In the genomic region with DNA sequence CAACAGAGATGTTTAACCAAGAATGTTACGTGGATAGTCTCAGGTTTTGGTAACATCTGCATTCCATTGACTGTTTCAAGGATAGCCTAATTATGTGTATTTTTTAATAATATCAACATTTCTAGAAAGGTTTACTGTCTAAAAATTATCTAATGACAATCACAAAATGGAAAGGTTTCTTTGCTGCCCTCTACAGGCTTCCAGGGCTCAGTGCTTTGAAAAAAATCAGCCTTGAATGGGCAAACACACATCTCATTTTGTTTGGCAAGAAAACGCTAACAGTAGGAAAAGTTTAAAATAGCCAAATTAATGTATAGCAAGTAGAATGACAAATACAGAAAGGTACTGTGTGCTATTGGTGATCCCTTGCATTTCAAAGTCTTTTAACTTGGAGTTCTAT, we compare ENCODE assay signal across 12 cellular contexts.
DNase-seq lines count a peak whose midpoint lies in the region; ATAC-seq and TF ChIP-seq lines count a peak whose summit lies in the region.
"Had no signal": no experiment of that assay in that cellular context is flagged by ENCODE, and none has a peak within 500 bp of the region (broad histone marks: within the 10 kb centered on the region; RNA-seq: fewer than 3 reads in every experiment).

No MANE protein-coding gene starts in this region.

- TF ChIP-seq CTCF in heart right ventricle (IDR thresholded peaks at IDR 0.05) = peak in 8 of 9 donors; percentile 21 to 65 (median 56)
- TF ChIP-seq CTCF in esophagus muscularis mucosa (IDR thresholded peaks at IDR 0.05) = peak in 2 of 3 experiments; percentile 33 to 47
- peak in 4 of 5 experiments; percentile 25 to 45 (median 36) for TF ChIP-seq CTCF in transverse colon (IDR thresholded peaks at IDR 0.05)

- H3K27ac ChIP-seq in heart right ventricle (no peak overlapping the region), esophagus muscularis mucosa (replicated peaks in 1 of 4) (no peak overlapping the region), transverse colon (no peak overlapping the region)
- H3K27ac ChIP-seq: parathyroid adenoma, SJSA1, thoracic aorta had no signal

- H3K4me3 ChIP-seq in heart right ventricle = no peak overlapping the region
- no peak overlapping the region for H3K4me3 ChIP-seq in esophagus muscularis mucosa
- no peak overlapping the region for H3K4me3 ChIP-seq in transverse colon
- H3K4me3 ChIP-seq: SJSA1, thoracic aorta had no signal

- intact Hi-C loops in heart right ventricle (cut with DNase I) = loop anchor here in 1 of 10 donors (5.0 kb wide), 1 partner anchor 486 kb away; no protein-coding TSS in a partner anchor
- intact Hi-C loops in Right ventricle myocardium superior (cut with DNase I) = no loop called here
- intact Hi-C loops in esophagus muscularis mucosa (cut with DNase I) = no loop called here
- intact Hi-C loops in transverse colon (cut with DNase I; ENCODE audit: low total_unique reads) = no loop called here
- intact Hi-C loops in left colon (cut with DNase I, micrococcal nuclease) = no loop called here

- no peak for ATAC-seq in heart right ventricle
- no peak for ATAC-seq in Right ventricle myocardium superior (ENCODE audit: poor library complexity)
- no peak for ATAC-seq in left colon

- 51 to 60% methylated on average over 2 of the region's 2 CpGs for WGBS in heart right ventricle, 2 donors
- 42% methylated on average over 2 of the region's 2 CpGs for whole genome bisulfite sequencing in esophagus muscularis mucosa
- WGBS in transverse colon (ENCODE audit: low coverage in 1 of 2), 2 donors = 29 to 32% methylated on average over 2 of the region's 2 CpGs

- TF ChIP-seq POLR2A in esophagus muscularis mucosa (IDR thresholded peaks at IDR 0.05; ENCODE audit: low read depth) (no peak), transverse colon (IDR thresholded peaks at IDR 0.05) (no peak)

- H3K4me1 ChIP-seq in heart right ventricle = peaks cover 0 to 4% (median 0%) of the 10 kb centered on the region in 9 donors
- no peaks in the 10 kb centered on the region for H3K4me1 ChIP-seq in esophagus muscularis mucosa
- H3K4me1 ChIP-seq in transverse colon = no peaks in the 10 kb centered on the region
- H3K4me1 ChIP-seq: parathyroid adenoma, SJSA1 had no signal

- no peaks in the 10 kb centered on the region for H3K36me3 ChIP-seq in heart right ventricle
- no peaks in the 10 kb centered on the region for H3K36me3 ChIP-seq in esophagus muscularis mucosa
- no peaks in the 10 kb centered on the region for H3K36me3 ChIP-seq in transverse colon
- H3K36me3 ChIP-seq: SJSA1, thoracic aorta had no signal

- TF ChIP-seq EP300 in esophagus muscularis mucosa (IDR thresholded peaks at IDR 0.05) (no peak), transverse colon (IDR thresholded peaks at IDR 0.05; ENCODE audit: low read depth) (no peak)

- H3K9me3 ChIP-seq in heart right ventricle = peaks cover 0 to 4% (median 0%) of the 10 kb centered on the region in 11 donors
- H3K9me3 ChIP-seq in esophagus muscularis mucosa = no peaks in the 10 kb centered on the region
- H3K9me3 ChIP-seq in transverse colon = no peaks in the 10 kb centered on the region
- H3K9me3 ChIP-seq: SJSA1, thoracic aorta had no signal

- DNase-seq in heart right ventricle = no peak
- DNase-seq in Right ventricle myocardium superior = no peak
- peak; percentile 24 for DNase-seq in NOMO-1 treated with dmso at 0.1 percent for 144 hours (lab: John Stamatoyannopoulos, UW; ENCODE audit: unreplicated experiment)
- no peak for DNase-seq in esophagus muscularis mucosa (ENCODE audit: extremely low spot score)
- DNase-seq in transverse colon = no peak
- DNase-seq in left colon = no peak
- no peak for DNase-seq in middle frontal gyrus (ENCODE audit: extremely low spot score, low spot score)
- DNase-seq in cerebellum (ENCODE audit: low spot score) = no peak
- DNase-seq: GDM1 had no signal

- peaks cover 0 to 5% (median 0%) of the 10 kb centered on the region in 7 donors for H3K27me3 ChIP-seq in heart right ventricle
- no peaks in the 10 kb centered on the region for H3K27me3 ChIP-seq in esophagus muscularis mucosa
- H3K27me3 ChIP-seq in transverse colon = no peaks in the 10 kb centered on the region
- H3K27me3 ChIP-seq: SJSA1 had no signal

- in situ Hi-C loops in transverse colon (cut with MboI; ENCODE audit: low pct_ligation_motif_present in 1 of 4, low pct_unique_long_range_greater_than_20kb in 1 of 4, low sequenced_read_pairs in 3 of 4) = no loop called here
